8 cellular contexts compared by ENCODE assay signal in the genomic region with DNA sequence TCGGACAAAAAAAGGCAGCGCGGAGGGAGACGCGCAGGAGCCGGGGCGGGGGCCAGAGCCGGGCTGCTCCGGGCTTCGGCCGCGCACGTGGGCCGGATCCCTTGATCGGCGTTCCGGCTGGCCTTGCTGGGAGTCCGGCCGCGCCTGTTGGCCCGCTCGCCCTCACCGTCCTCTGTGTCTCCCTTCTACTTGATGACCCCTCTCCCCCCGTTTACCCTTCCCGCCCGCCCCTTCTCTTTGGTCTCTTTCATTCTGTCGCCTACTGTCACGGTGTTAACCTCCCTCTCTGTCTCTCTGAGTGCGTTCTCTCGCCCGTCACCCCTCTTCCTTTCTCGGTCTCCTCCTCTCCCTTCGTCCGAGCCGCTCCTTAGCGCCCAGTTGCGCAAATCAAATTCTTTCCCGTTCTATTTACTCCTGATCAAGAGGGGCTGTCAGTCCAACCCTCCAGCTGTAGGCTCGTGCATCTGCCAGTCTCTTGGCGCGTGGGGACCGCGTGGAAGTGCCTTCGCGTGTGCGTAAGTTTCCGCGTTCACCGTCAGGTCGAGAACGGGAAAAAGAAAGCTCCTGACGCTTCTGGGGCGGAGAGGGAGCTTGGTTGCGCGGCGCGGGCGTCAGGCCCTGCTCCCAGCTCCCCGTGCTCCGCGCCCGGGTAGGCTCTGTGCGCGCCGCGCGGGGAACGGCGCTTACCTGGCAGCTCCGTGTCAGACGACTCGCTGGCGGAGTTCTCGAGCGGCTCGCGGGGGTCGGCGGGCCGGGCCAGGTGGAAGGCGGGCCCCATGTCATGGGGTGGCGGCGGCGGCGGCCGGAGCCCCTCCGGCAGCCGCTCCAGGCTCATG. TPM values are rescaled to one million over a fixed set of nuclear protein-coding genes. Genes with fewer than 3 reads are reported as not detected.
A peak's percentile ranks its signal among the peaks of the same experiment; 100 is the strongest.
DNase-seq lines count a peak whose midpoint lies in the region; ATAC-seq and TF ChIP-seq lines count a peak whose summit lies in the region.

No MANE protein-coding gene starts in this region.

- H3K27me3 Mint-ChIP-seq in CD14-positive monocyte (ENCODE audit: low read depth in 3 of 3): peaks cover 85 to 94% (median 91%) of the 10 kb centered on the region in 3 donors
- peaks cover 94% of the 10 kb centered on the region for H3K27me3 Mint-ChIP-seq in H9 (ENCODE audit: low read depth)
- H3K27me3 Mint-ChIP-seq in progenitor cell of endocrine pancreas: peaks cover 77% of the 10 kb centered on the region

- TF ChIP-seq CTCF in CD14-positive monocyte (IDR thresholded peaks at IDR 0.05): no peak
- TF ChIP-seq CTCF in H9 (conservative IDR thresholded peaks at IDR 0.05): no peak
- no peak for TF ChIP-seq CTCF in esophagus squamous epithelium (IDR thresholded peaks at IDR 0.05)
- TF ChIP-seq CTCF in progenitor cell of endocrine pancreas (IDR thresholded peaks at IDR 0.05; ENCODE audit: unreplicated experiment): no peak

- no peak overlapping the region for H2AK5ac ChIP-seq in H9 (ENCODE audit: insufficient read length, low read length)

- H3K18ac ChIP-seq in H9 (ENCODE audit: insufficient read length, low read depth, low read length): no peak overlapping the region

- no peak overlapping the region for H3K56ac ChIP-seq in H9 (ENCODE audit: insufficient read length, low read depth, low read length)

- H2BK120ac ChIP-seq in H9 (ENCODE audit: low read depth, low read length, poor library complexity, severe bottlenecking): no peak overlapping the region

- H4K5ac ChIP-seq in H9 (ENCODE audit: insufficient read length, low read depth, low read length): no peak overlapping the region

- H3K9me3 ChIP-seq in H9 (ENCODE audit: control insufficient read depth, low read depth, low read length): no peaks in the 10 kb centered on the region
- H3K9me3 ChIP-seq in SJCRH30 (replicated peaks): no peaks in the 10 kb centered on the region
- H3K9me3 ChIP-seq in esophagus squamous epithelium: no peaks in the 10 kb centered on the region

- H4K8ac ChIP-seq in H9 (replicated peaks; ENCODE audit: insufficient read length, low read depth, low read length): no peak overlapping the region

- intact Hi-C loops in CD14-positive monocyte (cut with micrococcal nuclease) (loop anchor here in 1 of 2 donors (10.0 kb wide), 1 partner anchor 162 kb away; no protein-coding TSS in a partner anchor), esophagus squamous epithelium (cut with DNase I) (loop anchor here (2.0 to 10.0 kb wide), 2 partner anchors 102 to 158 kb away; no protein-coding TSS in a partner anchor)

- H3K4me3 Mint-ChIP-seq in CD14-positive monocyte: peak overlapping the region; percentile 71 to 90
- H3K4me3 Mint-ChIP-seq in H9: peak overlapping the region in 1 of 2 experiments; percentile 73; a peak in 4 of 5 replicates
- H3K4me3 Mint-ChIP-seq in progenitor cell of endocrine pancreas (ENCODE audit: low read depth): peak overlapping the region; percentile 70

- no peak overlapping the region for H3K23ac ChIP-seq in H9 (ENCODE audit: insufficient read length, low read depth, low read length)

- H3K4me1 Mint-ChIP-seq in CD14-positive monocyte (peaks cover 35% of the 10 kb centered on the region), H9 (peaks cover 17 to 41% of the 10 kb centered on the region in 2 experiments), progenitor cell of endocrine pancreas (ENCODE audit: low read depth) (peaks cover 21% of the 10 kb centered on the region)

- H3K9ac ChIP-seq in H9 (ENCODE audit: extremely low read depth, insufficient read length, low read length): no peak overlapping the region

- peaks cover 26% of the 10 kb centered on the region for H3K36me3 ChIP-seq in SJCRH30
- peaks cover 0 to 33% (median 27%) of the 10 kb centered on the region in 3 donors for H3K36me3 ChIP-seq in esophagus squamous epithelium

- H2AFZ ChIP-seq in H9 (ENCODE audit: low read length): no peak overlapping the region

- H3K36me3 Mint-ChIP-seq in CD14-positive monocyte: peaks cover 3 to 11% of the 10 kb centered on the region in 2 donors
- H3K36me3 Mint-ChIP-seq in H9 (ENCODE audit: insufficient read depth in 1 of 3, low read depth in 3 of 3): no peaks in the 10 kb centered on the region; a peak in 1 of 7 replicates
- H3K36me3 Mint-ChIP-seq in progenitor cell of endocrine pancreas (ENCODE audit: insufficient read depth): peaks cover 7% of the 10 kb centered on the region

- no peak overlapping the region for H3K4ac ChIP-seq in H9 (ENCODE audit: low read depth, low read length)

- H2BK12ac ChIP-seq in H9 (ENCODE audit: insufficient read length, low read depth, low read length): no peak overlapping the region

- peak overlapping the region; percentile 63 for H3K4me2 ChIP-seq in H9 (ENCODE audit: insufficient read depth, insufficient read length, low read length)

- no peak overlapping the region for H3K14ac ChIP-seq in H9 (ENCODE audit: insufficient read depth, low read length)

- H3K9me3 Mint-ChIP-seq in CD14-positive monocyte (peaks cover 0 to 31% (median 19%) of the 10 kb centered on the region in 7 donors), H9 (peaks cover 0 to 10% of the 10 kb centered on the region in 2 experiments; a peak in 2 of 5 replicates), progenitor cell of endocrine pancreas (ENCODE audit: low read depth) (no peaks in the 10 kb centered on the region)

- H2BK20ac ChIP-seq in H9 (ENCODE audit: low read depth, low read length, poor library complexity, severe bottlenecking): no peak overlapping the region

- H3K4me1 ChIP-seq in H9 (ENCODE audit: insufficient read depth, low read length) (no peaks in the 10 kb centered on the region), SJCRH30 (no peaks in the 10 kb centered on the region), esophagus squamous epithelium (peaks cover 11 to 73% (median 27%) of the 10 kb centered on the region in 3 donors)

- H3K4me3 ChIP-seq in SJCRH30: peak overlapping the region; percentile 99
- peak overlapping the region; percentile 79 to 92 (median 88) for H3K4me3 ChIP-seq in esophagus squamous epithelium

- no peaks in the 10 kb centered on the region for H3K79me2 ChIP-seq in H9 (ENCODE audit: insufficient read depth, low read length)

- H3K23me2 ChIP-seq in H9 (ENCODE audit: insufficient read length, low read depth, low read length, poor library complexity, severe bottlenecking): peaks cover 6% of the 10 kb centered on the region

- H4K91ac ChIP-seq in H9 (ENCODE audit: insufficient read length, low read depth, low read length): no peak overlapping the region

- H2BK15ac ChIP-seq in H9 (ENCODE audit: low read depth, low read length): no peak overlapping the region

- H3K27ac Mint-ChIP-seq in CD14-positive monocyte (no peak overlapping the region), H9 (no peak overlapping the region), progenitor cell of endocrine pancreas (peak overlapping the region; percentile 77)

- H2BK5ac ChIP-seq in H9 (ENCODE audit: insufficient read length, low read length): no peak overlapping the region

- DNase-seq in CD14-positive monocyte (ENCODE audit: low spot score) (no peak), H9 (peak; percentile 75), SJCRH30 (peak; percentile 44 to 61), esophagus squamous epithelium (lab: John Stamatoyannopoulos, UW) (no peak), progenitor cell of endocrine pancreas (ENCODE audit: low spot score, unreplicated experiment) (no peak), cerebellar cortex (ENCODE audit: low spot score) (no peak)

- ATAC-seq in esophagus mucosa (no peak), HG02571 (IDR thresholded peaks at IDR 0.05; ENCODE audit: unreplicated experiment) (no peak)

- H3K27me3 ChIP-seq in H9 (ENCODE audit: insufficient read depth, low read length) (peaks cover 93% of the 10 kb centered on the region), SJCRH30 (no peaks in the 10 kb centered on the region), esophagus squamous epithelium (peaks cover 0 to 99% (median 2%) of the 10 kb centered on the region in 4 donors)

- H3T11ph ChIP-seq in H9 (ENCODE audit: low read length): no peak overlapping the region

- no CpG with 5 or more reads among the region's 88 CpGs for WGBS in H9 (ENCODE audit: extremely low coverage, insufficient read length, low lambda C conversion rate)
- WGBS in esophagus squamous epithelium, 2 donors: 1 to 2% methylated on average over 36 to 44 of the region's 88 CpGs

- no peaks in the 10 kb centered on the region for H3K79me1 ChIP-seq in H9 (ENCODE audit: insufficient read depth, low read depth, low read length, poor library complexity, severe bottlenecking)

- peak in 1 of 4 donors; percentile 19 for TF ChIP-seq POLR2A in esophagus squamous epithelium (IDR thresholded peaks at IDR 0.05)

- no peak overlapping the region for H3K27ac ChIP-seq in H9 (ENCODE audit: insufficient read length, low read depth, low read length)
- H3K27ac ChIP-seq in SJCRH30: peak overlapping the region; percentile 80
- H3K27ac ChIP-seq in esophagus squamous epithelium: peak overlapping the region; percentile 96 to 99 (median 98)

- H4K20me1 ChIP-seq in H9 (ENCODE audit: control insufficient read depth, insufficient read depth, insufficient read length): no peaks in the 10 kb centered on the region

RNA-seq across cellular contexts. Expression of gene PITX1, which starts 0.8 kb away (rescaled TPM):
- not detected for polyA plus RNA-seq in CD14-positive monocyte
- total RNA-seq in H9 (2021): not detected in 2 replicates
- 37.8 and 38.5 TPM in 2 replicates for total RNA-seq in SJCRH30 (2014; rRNA removed; shearing (Covaris generic))
- 1,000 to 10,000 TPM in 1 of 4 donors, 100 to 1,000 TPM in 3; 571 to 1,232 (median 680) TPM for total RNA-seq in esophagus squamous epithelium
- 12.5 and 16.2 TPM in 2 replicates for total RNA-seq in progenitor cell of endocrine pancreas
- 689 TPM for total RNA-seq in esophagus mucosa

Comparison
In these comparisons a context has a peak if more than half of its experiments do, and no peak if none do; other contexts are left out.
1. DNase-seq: peak in H9 (single experiment) and SJCRH30 (2 of 2); none in CD14-positive monocyte (single experiment), esophagus squamous epithelium (single experiment), progenitor cell of endocrine pancreas (single experiment) and cerebellar cortex (single experiment).
2. RNA of gene PITX1, which starts 0.8 kb away (total RNA-seq): 571 to 1,232 TPM in esophagus squamous epithelium, 689 TPM in esophagus mucosa (single experiment), 37.8 to 38.5 TPM in SJCRH30 and 12.5 to 16.2 TPM in progenitor cell of endocrine pancreas; not detected in H9; every median in the first group is over 10 times any median in the second.